ENCODE assay signal across 13 cellular contexts in genomic region chr11:2522636-2523255, GRCh38.
DNase-seq lines count a peak whose midpoint lies in the region; ATAC-seq and TF ChIP-seq lines count a peak whose summit lies in the region.
"Had no signal": no experiment of that assay in that cellular context is flagged by ENCODE, and none has a peak within 500 bp of the region (broad histone marks: within the 10 kb centered on the region; RNA-seq: fewer than 3 reads in every experiment).

No MANE protein-coding gene starts in this region.

- WGBS in suprapubic skin: 79% methylated on average over 11 of the region's 17 CpGs

- no peak overlapping the region for H3K4me3 Mint-ChIP-seq in activated naive CD4-positive, alpha-beta T cell treated with anti-CD3 and anti-CD28 coated beads for 36 hours
- H3K4me3 Mint-ChIP-seq: stimulated activated effector memory CD8-positive, alpha-beta T cell treated with anti-CD3 and anti-CD28 coated beads, Interleukin-12 subunit alpha, Interleukin-12 subunit beta, amount 100 ng/mL, for 72 hours; T-helper 2 cell treated with Interferon-gamma antibody and Interleukin-4, amounts not matched to agents 5 μg/mL and 100 μg/mL, for 36 hours had no signal

- ATAC-seq in left lung: no peak
- ATAC-seq in GM19023 (IDR thresholded peaks at IDR 0.05; ENCODE audit: unreplicated experiment): no peak
- ATAC-seq: stimulated activated effector memory CD8-positive, alpha-beta T cell treated with anti-CD3 and anti-CD28 coated beads, Interleukin-12 subunit alpha, Interleukin-12 subunit beta, amount 100 ng/mL, for 72 hours had no signal

- intact Hi-C loops in activated naive CD4-positive, alpha-beta T cell treated with anti-CD3 and anti-CD28 coated beads for 36 hours (cut with micrococcal nuclease): no loop called here
- intact Hi-C loops in left lung (cut with DNase I): loop anchor here in 1 of 2 donors (10.0 kb wide), 1 partner anchor 218 kb away; the partner anchor contains the start of genes C11orf21 and TSPAN32

- no peak for TF ChIP-seq EP300 in suprapubic skin (IDR thresholded peaks at IDR 0.05)

- TF ChIP-seq POLR2A in suprapubic skin (IDR thresholded peaks at IDR 0.05): no peak

- H3K4me3 ChIP-seq in left lung (no peak overlapping the region), suprapubic skin (no peak overlapping the region)
- H3K4me3 ChIP-seq: HAP-1 had no signal

- H3K4me1 ChIP-seq in left lung: peaks cover 0 to 14% of the 10 kb centered on the region in 2 donors
- H3K4me1 ChIP-seq in suprapubic skin: peaks cover 7% of the 10 kb centered on the region
- H3K4me1 ChIP-seq: HAP-1 had no signal

- TF ChIP-seq CTCF in left lung (IDR thresholded peaks at IDR 0.05) (no peak), suprapubic skin (IDR thresholded peaks at IDR 0.05) (no peak)

- H3K9me3 Mint-ChIP-seq in activated naive CD4-positive, alpha-beta T cell treated with anti-CD3 and anti-CD28 coated beads for 36 hours: no peaks in the 10 kb centered on the region
- H3K9me3 Mint-ChIP-seq: stimulated activated effector memory CD8-positive, alpha-beta T cell treated with anti-CD3 and anti-CD28 coated beads, Interleukin-12 subunit alpha, Interleukin-12 subunit beta, amount 100 ng/mL, for 72 hours; T-helper 2 cell treated with Interferon-gamma antibody and Interleukin-4, amounts not matched to agents 5 μg/mL and 100 μg/mL, for 36 hours had no signal

- H3K4me1 Mint-ChIP-seq in activated naive CD4-positive, alpha-beta T cell treated with anti-CD3 and anti-CD28 coated beads for 36 hours (ENCODE audit: low read depth): peaks cover 24% of the 10 kb centered on the region

- H3K27ac Mint-ChIP-seq in activated naive CD4-positive, alpha-beta T cell treated with anti-CD3 and anti-CD28 coated beads for 36 hours: no peak overlapping the region
- H3K27ac Mint-ChIP-seq: stimulated activated effector memory CD8-positive, alpha-beta T cell treated with anti-CD3 and anti-CD28 coated beads, Interleukin-12 subunit alpha, Interleukin-12 subunit beta, amount 100 ng/mL, for 72 hours; T-helper 2 cell treated with Interferon-gamma antibody and Interleukin-4, amounts not matched to agents 5 μg/mL and 100 μg/mL, for 36 hours had no signal

- no peaks in the 10 kb centered on the region for H3K27me3 Mint-ChIP-seq in activated naive CD4-positive, alpha-beta T cell treated with anti-CD3 and anti-CD28 coated beads for 36 hours (ENCODE audit: low read depth)

- CTCF ChIA-PET in activated naive CD4-positive, alpha-beta T cell treated with anti-CD3 and anti-CD28 coated beads for 36 hours (lab: Charles Lee): no interaction called here

- H3K9me3 ChIP-seq in left lung (no peaks in the 10 kb centered on the region), suprapubic skin (no peaks in the 10 kb centered on the region)
- H3K9me3 ChIP-seq: HAP-1 had no signal

- no peaks in the 10 kb centered on the region for H3K36me3 ChIP-seq in left lung
- no peaks in the 10 kb centered on the region for H3K36me3 ChIP-seq in suprapubic skin
- H3K36me3 ChIP-seq: HAP-1 had no signal

- H3K27ac ChIP-seq in left lung: no peak overlapping the region
- H3K27ac ChIP-seq in suprapubic skin: no peak overlapping the region
- H3K27ac ChIP-seq: parathyroid adenoma had no signal

- DNase-seq in activated effector memory CD4-positive, alpha-beta T cell treated with anti-CD3 and anti-CD28 coated beads, Interleukin-2, amount 50 U/mL, for 16 hours: peak; percentile 61
- no peak for DNase-seq in activated effector memory CD4-positive, alpha-beta T cell treated with Interleukin-2 at 50 U/mL for 16 hours
- DNase-seq in activated naive CD4-positive, alpha-beta T cell treated with anti-CD3 and anti-CD28 coated beads for 36 hours: peak; percentile 1
- peak; percentile 27 to 72 for DNase-seq in left lung
- peak; percentile 47 to 75 for DNase-seq in suprapubic skin (ENCODE audit: low spot score in 2 of 2)
- no peak for DNase-seq in hypothalamus (lab: John Stamatoyannopoulos, UW)
- no peak for DNase-seq in SIG-M5 treated with dmso at 0.1 percent for 504 hours (lab: John Stamatoyannopoulos, UW; ENCODE audit: unreplicated experiment)
- DNase-seq: NCI-H446 had no signal

- H3K36me3 Mint-ChIP-seq in activated naive CD4-positive, alpha-beta T cell treated with anti-CD3 and anti-CD28 coated beads for 36 hours (ENCODE audit: low read depth): no peaks in the 10 kb centered on the region
- H3K36me3 Mint-ChIP-seq: stimulated activated effector memory CD8-positive, alpha-beta T cell treated with anti-CD3 and anti-CD28 coated beads, Interleukin-12 subunit alpha, Interleukin-12 subunit beta, amount 100 ng/mL, for 72 hours had no signal

- H3K27me3 ChIP-seq in left lung: no peaks in the 10 kb centered on the region
- peaks cover 62% of the 10 kb centered on the region for H3K27me3 ChIP-seq in suprapubic skin

Comparison
In these comparisons a context has a peak if more than half of its experiments do, and no peak if none do; other contexts are left out.
1. DNase-seq: peak in activated effector memory CD4-positive, alpha-beta T cell treated with anti-CD3 and anti-CD28 coated beads, Interleukin-2, amount 50 U/mL, for 16 hours (single experiment), activated naive CD4-positive, alpha-beta T cell treated with anti-CD3 and anti-CD28 coated beads for 36 hours (single experiment), left lung (2 of 2) and suprapubic skin (2 of 2); none in activated effector memory CD4-positive, alpha-beta T cell treated with Interleukin-2 at 50 U/mL for 16 hours (single experiment), hypothalamus (0 of 51) and SIG-M5 treated with dmso at 0.1 percent for 504 hours (single experiment).